8 cellular contexts compared by ENCODE assay signal in genomic region chr17:81870155-81870977, GRCh38. TPM values are rescaled to one million over a fixed set of nuclear protein-coding genes. Genes with fewer than 3 reads are reported as not detected.
DNase-seq lines count a peak whose midpoint lies in the region; ATAC-seq, FAIRE-seq and TF ChIP-seq lines count a peak whose summit lies in the region.

No MANE protein-coding gene starts in this region.

- peaks cover 8% of the 10 kb centered on the region; the same call in 1 of the 2 replicates for H3F3A ChIP-seq in Loucy (ENCODE audit: low read depth)

- ATAC-seq in GM19463 (IDR thresholded peaks at IDR 0.05; ENCODE audit: unreplicated experiment) (peak; percentile 3), pancreas (peak in 2 of 4 donors; percentile 0 to 1)

- H3K4me3 ChIP-seq in Loucy (ENCODE audit: low read length, poor library complexity, severe bottlenecking) (peak overlapping the region; percentile 86), pancreas (peak overlapping the region; percentile 59 to 87 (median 70))

- H3K9me3 ChIP-seq in Loucy (ENCODE audit: insufficient read depth, low read depth, low read length) (no peaks in the 10 kb centered on the region), pancreas (no peaks in the 10 kb centered on the region)

- CTCF ChIA-PET in GM10248 (lab: Yijun Ruan, JAX): interaction anchor here (0.7 to 2.5 kb wide), 12 partner anchors 9 to 227 kb away, joined by 3 to 10 read pairs (median 6); partner anchors contain the start of genes FASN, MAFG, MCRIP1 and P4HB

- H2AFZ ChIP-seq in Loucy (ENCODE audit: low read length): no peak overlapping the region

- H3K4me2 ChIP-seq in Loucy (ENCODE audit: low read depth, low read length, poor library complexity, severe bottlenecking): peak overlapping the region; percentile 99

- H3K27me3 ChIP-seq in Loucy (ENCODE audit: insufficient read depth, low read length, poor library complexity, severe bottlenecking): peaks cover 4% of the 10 kb centered on the region
- no peaks in the 10 kb centered on the region for H3K27me3 ChIP-seq in pancreas

- 2 to 4% methylated on average over 46 to 64 of the region's 64 CpGs for WGBS in pancreas, 2 donors

- no peak for TF ChIP-seq CTCF in Loucy (conservative IDR thresholded peaks at IDR 0.05; ENCODE audit: low read length)
- no peak for TF ChIP-seq CTCF in pancreas (IDR thresholded peaks at IDR 0.05)
- no peak for TF ChIP-seq CTCF in GM10248 (IDR thresholded peaks at IDR 0.05; ENCODE audit: control extremely low read depth, extremely low read depth, low read depth, missing control alignments)

- intact Hi-C loops in pancreas (cut with DNase I): no loop called here

- POLR2A ChIA-PET in GM10248 (lab: Yijun Ruan, JAX): interaction anchor here (0.6 to 2.5 kb wide), 4 partner anchors 10 to 187 kb away, joined by 3 to 21 read pairs (median 3); partner anchors contain the start of genes ARL16, HGS and P4HB

- no peak for FAIRE-seq in pancreas (lab: Jason Lieb, UNC)

- peak overlapping the region; percentile 81 to 100 (median 96) for H3K27ac ChIP-seq in pancreas

- H3K79me2 ChIP-seq in Loucy (ENCODE audit: insufficient read depth, low read length): peaks cover 70% of the 10 kb centered on the region

- no peaks in the 10 kb centered on the region for H3K9me2 ChIP-seq in Loucy (replicated peaks; ENCODE audit: low read depth, low read length)

- peaks cover 33% of the 10 kb centered on the region for H4K20me1 ChIP-seq in Loucy (ENCODE audit: insufficient read depth, low read length, poor library complexity, severe bottlenecking)

- H3K36me3 ChIP-seq in Loucy (ENCODE audit: insufficient read depth, low read length) (peaks cover 18% of the 10 kb centered on the region), pancreas (peaks cover 0 to 16% (median 10%) of the 10 kb centered on the region in 3 donors)

- DNase-seq in CD1c-positive myeloid dendritic cell (ENCODE audit: extremely low spot score) (peak; percentile 69), activated T-helper 1 cell treated with Interleukin-2 at 50 U/mL for 16 hours (ENCODE audit: low read depth) (peak; percentile 30), foreskin melanocyte (peak; percentile 49), pancreas (peak; percentile 42 to 89 (median 65)), GM10248 (ENCODE audit: extremely low spot score) (no peak), D341Med (ENCODE audit: low spot score) (no peak)

- peak overlapping the region; percentile 97 for H3K9ac ChIP-seq in Loucy (ENCODE audit: low read depth, low read length, poor library complexity, severe bottlenecking)

- H3K4me1 ChIP-seq in Loucy (ENCODE audit: insufficient read depth, low read length, poor library complexity, severe bottlenecking) (peaks cover 17% of the 10 kb centered on the region), pancreas (peaks cover 21 to 43% (median 32%) of the 10 kb centered on the region in 3 donors)

RNA-seq across cellular contexts. Expression of gene ARHGDIA, which starts 0.8 kb away (rescaled TPM):
- 100 to 1,000 TPM in 5 of 6 donors, 10 to 100 TPM in 1; 99.5 to 170 (median 160) TPM for total RNA-seq in pancreas
- polyA plus RNA-seq in pancreas: 100 to 1,000 TPM; 157 to 225 TPM

RNA-seq across cellular contexts. Expression of gene P4HB, which starts 10.0 kb away (rescaled TPM):
- total RNA-seq in pancreas: 1,000 to 10,000 TPM; 1,057 to 2,130 (median 1,556) TPM
- polyA plus RNA-seq in pancreas: 1,000 to 10,000 TPM in 1 of 2 donors, 100 to 1,000 TPM in 1; 876 to 1,399 TPM

RNA-seq across cellular contexts. Expression of gene ALYREF, which starts 21.0 kb away (rescaled TPM):
- 10 to 100 TPM; 14.4 to 27.8 (median 23.4) TPM for total RNA-seq in pancreas
- 10 to 100 TPM; 10.3 to 22.6 TPM for polyA plus RNA-seq in pancreas

RNA-seq across cellular contexts. Expression of gene ANAPC11, which starts 21.2 kb away (rescaled TPM):
- 10 to 100 TPM; 33.3 to 45.5 (median 42.5) TPM for total RNA-seq in pancreas
- 100 to 1,000 TPM in 1 of 2 donors, 10 to 100 TPM in 1; 95.1 to 112 TPM for polyA plus RNA-seq in pancreas

RNA-seq across cellular contexts. Expression of gene NPB, which starts 31.7 kb away (rescaled TPM):
- under 1 TPM in 4 of 6 donors, not detected in 2; 0.19 to 0.62 (median 0.34) TPM for total RNA-seq in pancreas
- under 1 TPM; 0.34 to 0.45 TPM for polyA plus RNA-seq in pancreas

Comparison
In these comparisons a context has a peak if more than half of its experiments do, and no peak if none do; other contexts are left out.
1. DNase-seq: peak in CD1c-positive myeloid dendritic cell (single experiment), activated T-helper 1 cell treated with Interleukin-2 at 50 U/mL for 16 hours (single experiment), foreskin melanocyte (single experiment) and pancreas (6 of 6); none in GM10248 (single experiment) and D341Med (single experiment).